Comparison of ENCODE assay signal across 8 cellular contexts in the genomic region with DNA sequence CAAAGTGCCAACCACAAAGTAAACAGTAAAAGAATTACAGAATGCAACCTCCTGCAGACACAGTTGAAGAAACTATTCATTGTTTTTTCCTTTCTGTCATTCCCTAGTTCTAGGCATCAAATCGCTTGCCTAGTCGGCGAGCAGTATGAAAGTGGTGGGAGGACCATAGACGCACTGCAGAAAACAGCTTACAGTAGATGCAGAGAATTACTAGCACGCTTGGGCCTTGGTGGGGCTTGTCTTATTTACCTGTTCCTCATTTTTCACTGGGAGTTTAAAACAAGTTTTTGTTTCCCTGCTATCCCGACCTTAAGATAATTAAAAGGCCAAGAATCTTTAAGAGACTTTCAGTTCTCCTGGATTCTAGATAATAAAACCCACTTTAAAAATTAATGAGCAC. TPM values are rescaled to one million over a fixed set of nuclear protein-coding genes. Genes with fewer than 3 reads are reported as not detected.
DNase-seq lines count a peak whose midpoint lies in the region; ATAC-seq and TF ChIP-seq lines count a peak whose summit lies in the region.

No MANE protein-coding gene starts in this region.

- H3K27me3 ChIP-seq in SJSA1 (replicated peaks) = no peaks in the 10 kb centered on the region

- peaks cover 21% of the 10 kb centered on the region for H3K27me3 Mint-ChIP-seq in activated CD4-positive, alpha-beta T cell treated with anti-CD3 and anti-CD28 coated beads, Interleukin-2, amount 10 ng/mL, durations not matched to agents 24 days and 14 days

- peaks cover 21% of the 10 kb centered on the region for H3K36me3 Mint-ChIP-seq in activated CD4-positive, alpha-beta T cell treated with anti-CD3 and anti-CD28 coated beads, Interleukin-2, amount 10 ng/mL, durations not matched to agents 24 days and 14 days (ENCODE audit: low read depth)
- H3K36me3 Mint-ChIP-seq in stimulated activated effector memory CD8-positive, alpha-beta T cell treated with anti-CD3 and anti-CD28 coated beads, Interleukin-12 subunit alpha, Interleukin-12 subunit beta, amount 100 ng/mL, for 72 hours = peaks cover 18% of the 10 kb centered on the region

- no peaks in the 10 kb centered on the region for H3K9me3 Mint-ChIP-seq in activated CD4-positive, alpha-beta T cell treated with anti-CD3 and anti-CD28 coated beads, Interleukin-2, amount 10 ng/mL, durations not matched to agents 24 days and 14 days
- no peaks in the 10 kb centered on the region for H3K9me3 Mint-ChIP-seq in stimulated activated effector memory CD8-positive, alpha-beta T cell treated with anti-CD3 and anti-CD28 coated beads, Interleukin-12 subunit alpha, Interleukin-12 subunit beta, amount 100 ng/mL, for 72 hours

- TF ChIP-seq CTCF in fibroblast of villous mesenchyme (IDR thresholded peaks at IDR 0.05; ENCODE audit: insufficient read depth, low read depth, low read length) = no peak

- ATAC-seq in stimulated activated effector memory CD8-positive, alpha-beta T cell treated with anti-CD3 and anti-CD28 coated beads, Interleukin-12 subunit alpha, Interleukin-12 subunit beta, amount 100 ng/mL, for 72 hours = no peak
- no peak for ATAC-seq in HG03432 (IDR thresholded peaks at IDR 0.05; ENCODE audit: unreplicated experiment)

- intact Hi-C loops in activated CD4-positive, alpha-beta T cell treated with anti-CD3 and anti-CD28 coated beads, Interleukin-2, amount 10 ng/mL, durations not matched to agents 24 days and 14 days (cut with micrococcal nuclease) = loop anchor here (2.0 to 5.0 kb wide), 3 partner anchors 15 to 1770 kb away; partner anchors contain the start of genes DCDC1, DNAJC24 and RCN1

- no peak for DNase-seq in activated CD4-positive, alpha-beta T cell treated with anti-CD3 and anti-CD28 coated beads, Interleukin-2, amount 10 ng/mL, durations not matched to agents 24 days and 14 days
- DNase-seq in activated CD4-positive, alpha-beta T cell treated with anti-CD3 and anti-CD28 coated beads for 48 hours = no peak
- no peak for DNase-seq in SJSA1 (ENCODE audit: low read depth in 1 of 2, low spot score in 2 of 2)
- DNase-seq in fibroblast of villous mesenchyme (ENCODE audit: low read depth) = no peak
- DNase-seq in stimulated activated effector memory CD8-positive, alpha-beta T cell treated with anti-CD3 and anti-CD28 coated beads, Interleukin-12 subunit alpha, Interleukin-12 subunit beta, amount 100 ng/mL, for 72 hours (ENCODE audit: low spot score in 2 of 2) = no peak
- no peak for DNase-seq in EL
- no peak for DNase-seq in CD1c-positive myeloid dendritic cell (ENCODE audit: extremely low spot score)

- H3K4me3 Mint-ChIP-seq in activated CD4-positive, alpha-beta T cell treated with anti-CD3 and anti-CD28 coated beads, Interleukin-2, amount 10 ng/mL, durations not matched to agents 24 days and 14 days = peak overlapping the region; percentile 100
- peak overlapping the region; percentile 94 for H3K4me3 Mint-ChIP-seq in stimulated activated effector memory CD8-positive, alpha-beta T cell treated with anti-CD3 and anti-CD28 coated beads, Interleukin-12 subunit alpha, Interleukin-12 subunit beta, amount 100 ng/mL, for 72 hours

- no peaks in the 10 kb centered on the region for H3K9me3 ChIP-seq in SJSA1 (replicated peaks)

- H3K27ac Mint-ChIP-seq in activated CD4-positive, alpha-beta T cell treated with anti-CD3 and anti-CD28 coated beads, Interleukin-2, amount 10 ng/mL, durations not matched to agents 24 days and 14 days = no peak overlapping the region
- peak overlapping the region; percentile 100 for H3K27ac Mint-ChIP-seq in stimulated activated effector memory CD8-positive, alpha-beta T cell treated with anti-CD3 and anti-CD28 coated beads, Interleukin-12 subunit alpha, Interleukin-12 subunit beta, amount 100 ng/mL, for 72 hours

- H3K27ac ChIP-seq in SJSA1 = no peak overlapping the region

- H3K36me3 ChIP-seq in SJSA1 = peaks cover 12% of the 10 kb centered on the region

- H3K4me3 ChIP-seq in SJSA1 (peak overlapping the region; percentile 76; the same call in 1 of the 2 replicates), fibroblast of villous mesenchyme (ENCODE audit: low read depth, low read length) (peak overlapping the region; percentile 79)

- H3K4me1 ChIP-seq in SJSA1 (replicated peaks) = peaks cover 9% of the 10 kb centered on the region; the same call in 1 of the 2 replicates

- peaks cover 35% of the 10 kb centered on the region for H3K4me1 Mint-ChIP-seq in activated CD4-positive, alpha-beta T cell treated with anti-CD3 and anti-CD28 coated beads, Interleukin-2, amount 10 ng/mL, durations not matched to agents 24 days and 14 days
- H3K4me1 Mint-ChIP-seq in stimulated activated effector memory CD8-positive, alpha-beta T cell treated with anti-CD3 and anti-CD28 coated beads, Interleukin-12 subunit alpha, Interleukin-12 subunit beta, amount 100 ng/mL, for 72 hours = peaks cover 45% of the 10 kb centered on the region

RNA-seq across cellular contexts. Expression of gene ARL14EP, which starts 0.7 kb away (rescaled TPM):
- 36.5 and 36.8 TPM in 2 replicates for total RNA-seq in activated CD4-positive, alpha-beta T cell treated with anti-CD3 and anti-CD28 coated beads, Interleukin-2, amount 10 ng/mL, durations not matched to agents 24 days and 14 days
- 12.7 and 18.8 TPM in 2 replicates for total RNA-seq in SJSA1 (2014; rRNA removed; shearing (Covaris generic))
- total RNA-seq in fibroblast of villous mesenchyme = 12.9 and 34.5 TPM in 2 replicates
